ENCODE assay signal across 17 cellular contexts in genomic region chr13:40161931-40162330, GRCh38.
"Had no signal": no experiment of that assay in that cellular context is flagged by ENCODE, and none has a peak within 500 bp of the region (broad histone marks: within the 10 kb centered on the region; RNA-seq: fewer than 3 reads in every experiment).

No MANE protein-coding gene starts in this region.

- H3K27me3 ChIP-seq: adrenal gland, cardiac muscle cell, dorsolateral prefrontal cortex, gastrocnemius medialis, neural progenitor cell, tibial nerve had no signal

- H3K27me3 Mint-ChIP-seq: activated CD4-positive, alpha-beta memory T cell treated with anti-CD3 and anti-CD28 coated beads for 36 hours; activated naive CD4-positive, alpha-beta T cell treated with anti-CD3 and anti-CD28 coated beads, Interleukin-2, amount 50 U/mL, for 24 hours had no signal

- ATAC-seq: activated T-cell treated with anti-CD3 and anti-CD28 coated beads, Interleukin-2, amount 50 U/mL, for 4 hours; gastrocnemius medialis; psoas muscle had no signal

- DNase-seq: activated CD4-positive, alpha-beta memory T cell treated with anti-CD3 and anti-CD28 coated beads for 36 hours; activated CD4-positive, alpha-beta T cell treated with anti-CD3 and anti-CD28 coated beads for 1 hour; activated effector memory CD4-positive, alpha-beta T cell treated with anti-CD3 and anti-CD28 coated beads, Interleukin-2, amount 50 U/mL, for 16 hours; activated T-cell treated with anti-CD3 and anti-CD28 coated beads, Interleukin-2, amount 50 U/mL, for 4 hours; adrenal gland; dorsolateral prefrontal cortex; endodermal cell; gastrocnemius medialis; psoas muscle; stimulated activated CD4-positive, alpha-beta T cell treated with anti-CD3 and anti-CD28 coated beads, Interleukin-12 subunit alpha, Interleukin-12 subunit beta, amount 100 ng/mL, for 4 hours; stimulated activated CD4-positive, alpha-beta T cell treated with anti-CD3 and anti-CD28 coated beads, Interleukin-2, amount 100 ng/mL, for 24 hours; T-helper 1 cell; T1000 had no signal

- H3K4me1 ChIP-seq: adrenal gland, psoas muscle had no signal

- H3K4me3 Mint-ChIP-seq: activated CD4-positive, alpha-beta memory T cell treated with anti-CD3 and anti-CD28 coated beads for 36 hours; activated naive CD4-positive, alpha-beta T cell treated with anti-CD3 and anti-CD28 coated beads, Interleukin-2, amount 50 U/mL, for 24 hours; activated T-cell treated with anti-CD3 and anti-CD28 coated beads, Interleukin-2, amount 50 U/mL, for 4 hours; endodermal cell; neural progenitor cell had no signal

- H3K4me2 ChIP-seq: neural progenitor cell had no signal

- H3K27ac Mint-ChIP-seq: activated CD4-positive, alpha-beta memory T cell treated with anti-CD3 and anti-CD28 coated beads for 36 hours; activated naive CD4-positive, alpha-beta T cell treated with anti-CD3 and anti-CD28 coated beads, Interleukin-2, amount 50 U/mL, for 24 hours; endodermal cell; neural progenitor cell had no signal

- H3K9me3 Mint-ChIP-seq: activated CD4-positive, alpha-beta memory T cell treated with anti-CD3 and anti-CD28 coated beads for 36 hours; activated naive CD4-positive, alpha-beta T cell treated with anti-CD3 and anti-CD28 coated beads, Interleukin-2, amount 50 U/mL, for 24 hours; activated T-cell treated with anti-CD3 and anti-CD28 coated beads, Interleukin-2, amount 50 U/mL, for 4 hours; endodermal cell; neural progenitor cell had no signal

- H3K9ac ChIP-seq: neural progenitor cell had no signal

- H3K27ac ChIP-seq: adrenal gland, cardiac muscle cell, dorsolateral prefrontal cortex, gastrocnemius medialis, neural progenitor cell, psoas muscle, tibial nerve had no signal

- H3K4me3 ChIP-seq: adrenal gland, cardiac muscle cell, dorsolateral prefrontal cortex, gastrocnemius medialis, neural progenitor cell, psoas muscle, tibial nerve had no signal

- H3K36me3 Mint-ChIP-seq: activated CD4-positive, alpha-beta memory T cell treated with anti-CD3 and anti-CD28 coated beads for 36 hours; activated naive CD4-positive, alpha-beta T cell treated with anti-CD3 and anti-CD28 coated beads, Interleukin-2, amount 50 U/mL, for 24 hours; neural progenitor cell had no signal

- H3K36me3 ChIP-seq: adrenal gland, cardiac muscle cell, gastrocnemius medialis, neural progenitor cell, tibial nerve had no signal

- H3K9me3 ChIP-seq: adrenal gland, gastrocnemius medialis, psoas muscle, tibial nerve had no signal
